ENCODE assay signal across 8 cellular contexts in genomic region chr19:16001481-16002312, GRCh38. TPM values are rescaled to one million over a fixed set of nuclear protein-coding genes. Genes with fewer than 3 reads are reported as not detected.
DNase-seq lines count a peak whose midpoint lies in the region; ATAC-seq and TF ChIP-seq lines count a peak whose summit lies in the region.

No MANE protein-coding gene starts in this region.

- peak overlapping the region; percentile 71 for H3K4me3 Mint-ChIP-seq in activated CD4-positive, alpha-beta T cell treated with anti-CD3 and anti-CD28 coated beads, Interleukin-2, amount 10 ng/mL, durations not matched to agents 24 days and 14 days

- TF ChIP-seq CTCF in HL-60 (IDR thresholded peaks at IDR 0.05; ENCODE audit: insufficient read depth, low read length) (no peak), fibroblast of the aortic adventitia (IDR thresholded peaks at IDR 0.05; ENCODE audit: insufficient read depth, low read length) (peak; percentile 17)

- ATAC-seq in sciatic nerve (peak; percentile 76), GM18520 (IDR thresholded peaks at IDR 0.05; ENCODE audit: unreplicated experiment) (no peak)

- peak overlapping the region; percentile 76 for H3K27ac Mint-ChIP-seq in activated CD4-positive, alpha-beta T cell treated with anti-CD3 and anti-CD28 coated beads, Interleukin-2, amount 10 ng/mL, durations not matched to agents 24 days and 14 days

- no peaks in the 10 kb centered on the region for H3K36me3 Mint-ChIP-seq in activated CD4-positive, alpha-beta T cell treated with anti-CD3 and anti-CD28 coated beads, Interleukin-2, amount 10 ng/mL, durations not matched to agents 24 days and 14 days (ENCODE audit: low read depth)

- peak overlapping the region; percentile 29 for H3K4me3 ChIP-seq in HL-60 (replicated peaks; ENCODE audit: insufficient read depth, low read length)
- peak overlapping the region; percentile 54 for H3K4me3 ChIP-seq in fibroblast of the aortic adventitia (ENCODE audit: low read depth, low read length)

- H3K9me3 Mint-ChIP-seq in activated CD4-positive, alpha-beta T cell treated with anti-CD3 and anti-CD28 coated beads, Interleukin-2, amount 10 ng/mL, durations not matched to agents 24 days and 14 days, result peaks cover 2% of the 10 kb centered on the region

- H3K27me3 Mint-ChIP-seq in activated CD4-positive, alpha-beta T cell treated with anti-CD3 and anti-CD28 coated beads, Interleukin-2, amount 10 ng/mL, durations not matched to agents 24 days and 14 days, result peaks cover 4% of the 10 kb centered on the region

- intact Hi-C loops in activated CD4-positive, alpha-beta T cell treated with anti-CD3 and anti-CD28 coated beads, Interleukin-2, amount 10 ng/mL, durations not matched to agents 24 days and 14 days (cut with micrococcal nuclease), result no loop called here
- intact Hi-C loops in sciatic nerve (cut with DNase I), result no loop called here

- H3K27ac ChIP-seq in HL-60 (replicated peaks), result peak overlapping the region; percentile 42

- H3K27me3 ChIP-seq in HL-60 (ENCODE audit: insufficient read depth, poor library complexity, severe bottlenecking), result no peaks in the 10 kb centered on the region

- H3K4me1 Mint-ChIP-seq in activated CD4-positive, alpha-beta T cell treated with anti-CD3 and anti-CD28 coated beads, Interleukin-2, amount 10 ng/mL, durations not matched to agents 24 days and 14 days, result peaks cover 26% of the 10 kb centered on the region

- peak; percentile 23 to 58 for DNase-seq in HL-60 (ENCODE audit: low read depth in 1 of 2, low spot score in 1 of 2)
- peak; percentile 86 for DNase-seq in activated CD4-positive, alpha-beta T cell treated with anti-CD3 and anti-CD28 coated beads, Interleukin-2, amount 10 ng/mL, durations not matched to agents 24 days and 14 days
- DNase-seq in fibroblast of the aortic adventitia (ENCODE audit: low read depth), result peak; percentile 86
- no peak for DNase-seq in sciatic nerve (ENCODE audit: low spot score)
- no peak for DNase-seq in NCI-H1417 (lab: John Stamatoyannopoulos, UW)
- DNase-seq in islet precursor cell, result no peak

- TF ChIP-seq POLR2A in GM15510 (IDR thresholded peaks at IDR 0.05; ENCODE audit: borderline replicate concordance, extremely low read depth, insufficient read length), result peak; percentile 38

RNA-seq across cellular contexts. Expression of gene OR10H4, which starts 52.9 kb away (rescaled TPM):
- not detected in 2 replicates for total RNA-seq in activated CD4-positive, alpha-beta T cell treated with anti-CD3 and anti-CD28 coated beads, Interleukin-2, amount 10 ng/mL, durations not matched to agents 24 days and 14 days
- total RNA-seq in fibroblast of the aortic adventitia (ENCODE audit: low replicate concordance), result not detected in 2 replicates
- not detected for total RNA-seq in sciatic nerve

Comparison
In these comparisons a context has a peak if more than half of its experiments do, and no peak if none do; other contexts are left out.
1. DNase-seq: peak in HL-60 (2 of 2), activated CD4-positive, alpha-beta T cell treated with anti-CD3 and anti-CD28 coated beads, Interleukin-2, amount 10 ng/mL, durations not matched to agents 24 days and 14 days (single experiment) and fibroblast of the aortic adventitia (single experiment); none in sciatic nerve (single experiment), NCI-H1417 (0 of 3) and islet precursor cell (single experiment).